Comparison of ENCODE assay signal across 4 cellular contexts in genomic region chr5:72677447-72677846, GRCh38.
"Had no signal": no experiment of that assay in that cellular context is flagged by ENCODE, and none has a peak within 500 bp of the region (broad histone marks: within the 10 kb centered on the region; RNA-seq: fewer than 3 reads in every experiment).

No MANE protein-coding gene starts in this region.

- H3K27ac ChIP-seq: HL-60, KMS-11 had no signal

- ATAC-seq: HepG2, K562 had no signal

- H3K4me3 ChIP-seq: K562 had no signal
